ENCODE assay signal across 10 cellular contexts in genomic region chr12:104524026-104524425, GRCh38.
DNase-seq lines count a peak whose midpoint lies in the region; ATAC-seq and TF ChIP-seq lines count a peak whose summit lies in the region.
"Had no signal": no experiment of that assay in that cellular context is flagged by ENCODE, and none has a peak within 500 bp of the region (broad histone marks: within the 10 kb centered on the region; RNA-seq: fewer than 3 reads in every experiment).

No MANE protein-coding gene starts in this region.

- TF ChIP-seq CTCF in endothelial cell (IDR thresholded peaks at IDR 0.05; ENCODE audit: unreplicated experiment), result no peak

- H3K4me3 Mint-ChIP-seq in activated T-cell treated with anti-CD3 and anti-CD28 coated beads, Interleukin-2, amount 50 U/mL, for 24 hours, result no peak overlapping the region
- H3K4me3 Mint-ChIP-seq in endothelial cell (ENCODE audit: unreplicated experiment), result no peak overlapping the region
- H3K4me3 Mint-ChIP-seq in stimulated activated naive B cell treated with anti-CD40 and anti-IgM and Interleukin-4, amounts not matched to agents 10 μg/mL and 1 μg/mL and 100 μg/mL, for 72 hours, result peak overlapping the region; percentile 54 to 71

- H3K36me3 Mint-ChIP-seq in activated T-cell treated with anti-CD3 and anti-CD28 coated beads, Interleukin-2, amount 50 U/mL, for 24 hours (ENCODE audit: low read depth), result peaks cover 5% of the 10 kb centered on the region
- peaks cover 3% of the 10 kb centered on the region for H3K36me3 Mint-ChIP-seq in endothelial cell (ENCODE audit: low read depth, unreplicated experiment)
- peaks cover 30 to 40% of the 10 kb centered on the region in 2 donors for H3K36me3 Mint-ChIP-seq in stimulated activated naive B cell treated with anti-CD40 and anti-IgM and Interleukin-4, amounts not matched to agents 10 μg/mL and 1 μg/mL and 100 μg/mL, for 72 hours

- H3K4me1 Mint-ChIP-seq in activated T-cell treated with anti-CD3 and anti-CD28 coated beads, Interleukin-2, amount 50 U/mL, for 24 hours (ENCODE audit: low read depth), result peaks cover 76% of the 10 kb centered on the region
- peaks cover 37% of the 10 kb centered on the region for H3K4me1 Mint-ChIP-seq in endothelial cell (ENCODE audit: unreplicated experiment)
- peaks cover 60 to 91% of the 10 kb centered on the region in 2 donors for H3K4me1 Mint-ChIP-seq in stimulated activated naive B cell treated with anti-CD40 and anti-IgM and Interleukin-4, amounts not matched to agents 10 μg/mL and 1 μg/mL and 100 μg/mL, for 72 hours

- no peaks in the 10 kb centered on the region for H3K9me3 Mint-ChIP-seq in activated T-cell treated with anti-CD3 and anti-CD28 coated beads, Interleukin-2, amount 50 U/mL, for 24 hours
- no peaks in the 10 kb centered on the region for H3K9me3 Mint-ChIP-seq in endothelial cell (ENCODE audit: unreplicated experiment)
- H3K9me3 Mint-ChIP-seq in stimulated activated naive B cell treated with anti-CD40 and anti-IgM and Interleukin-4, amounts not matched to agents 10 μg/mL and 1 μg/mL and 100 μg/mL, for 72 hours, result peaks cover 7 to 12% of the 10 kb centered on the region in 2 donors

- peak overlapping the region; percentile 59 for H3K27ac Mint-ChIP-seq in activated T-cell treated with anti-CD3 and anti-CD28 coated beads, Interleukin-2, amount 50 U/mL, for 24 hours
- peak overlapping the region; percentile 50 for H3K27ac Mint-ChIP-seq in endothelial cell (ENCODE audit: unreplicated experiment)
- H3K27ac Mint-ChIP-seq in stimulated activated naive B cell treated with anti-CD40 and anti-IgM and Interleukin-4, amounts not matched to agents 10 μg/mL and 1 μg/mL and 100 μg/mL, for 72 hours, result peak overlapping the region; percentile 90

- no peak for ATAC-seq in stimulated activated naive B cell treated with anti-CD40 and anti-IgM and Interleukin-4, amounts not matched to agents 10 μg/mL and 1 μg/mL and 100 μg/mL, for 72 hours (replicated peaks)
- ATAC-seq in HG02588 (IDR thresholded peaks at IDR 0.05; ENCODE audit: unreplicated experiment), result no peak

- no peaks in the 10 kb centered on the region for H3K27me3 Mint-ChIP-seq in activated T-cell treated with anti-CD3 and anti-CD28 coated beads, Interleukin-2, amount 50 U/mL, for 24 hours
- H3K27me3 Mint-ChIP-seq in endothelial cell (ENCODE audit: unreplicated experiment), result peaks cover 2% of the 10 kb centered on the region
- no peaks in the 10 kb centered on the region for H3K27me3 Mint-ChIP-seq in stimulated activated naive B cell treated with anti-CD40 and anti-IgM and Interleukin-4, amounts not matched to agents 10 μg/mL and 1 μg/mL and 100 μg/mL, for 72 hours

- DNase-seq in activated T-cell treated with anti-CD3 and anti-CD28 coated beads, Interleukin-2, amount 50 U/mL, for 24 hours, result no peak
- no peak for DNase-seq in activated T-cell treated with anti-CD3 and anti-CD28 coated beads, Interleukin-2, amount 50 U/mL, for 48 hours
- DNase-seq in NCI-H446 treated with DMSO at 0.1 percent for 48 hours (lab: John Stamatoyannopoulos, UW) (peak; percentile 63), endothelial cell (ENCODE audit: low spot score) (no peak), COLO668 (lab: John Stamatoyannopoulos, UW; ENCODE audit: unreplicated experiment) (no peak), SW480 (ENCODE audit: low spot score) (no peak)
- no peak for DNase-seq in stimulated activated naive B cell treated with anti-CD40 and anti-IgM and Interleukin-4, amounts not matched to agents 10 μg/mL and 1 μg/mL and 100 μg/mL, for 72 hours
- DNase-seq: small intestine; stimulated activated naive CD4-positive, alpha-beta T cell treated with Interleukin-2 at 50 U/mL for 16 hours had no signal

Comparison
In these comparisons a context has a peak if more than half of its experiments do, and no peak if none do; other contexts are left out.
1. H3K4me3 Mint-ChIP-seq: peak in stimulated activated naive B cell treated with anti-CD40 and anti-IgM and Interleukin-4, amounts not matched to agents 10 μg/mL and 1 μg/mL and 100 μg/mL, for 72 hours (2 of 2); none in activated T-cell treated with anti-CD3 and anti-CD28 coated beads, Interleukin-2, amount 50 U/mL, for 24 hours (single experiment) and endothelial cell (single experiment).
2. Peak in every context shown above with its lines, with median percentiles within 50 percentile points of each other: H3K27ac Mint-ChIP-seq.